In the genomic region with DNA sequence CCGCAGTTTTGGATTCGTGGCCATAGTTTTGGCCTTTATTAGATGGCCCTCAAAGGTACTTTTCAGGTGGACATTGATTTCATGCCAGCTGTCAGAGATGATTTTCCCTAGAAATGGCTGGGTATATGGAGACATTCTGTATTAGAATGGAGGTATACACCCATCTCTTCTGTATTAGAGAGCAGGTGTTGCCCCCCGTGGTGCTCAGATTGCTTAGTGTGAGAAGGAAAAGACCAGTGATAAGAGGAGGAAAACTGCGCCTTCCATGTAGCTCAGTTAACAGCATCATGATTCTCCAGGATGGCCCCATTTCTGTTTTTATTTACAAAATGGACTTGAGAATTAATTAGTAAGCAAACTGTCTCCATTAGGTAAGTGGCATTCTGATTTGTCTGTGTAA, we compare ENCODE assay signal across 15 cellular contexts.
"Had no signal": no experiment of that assay in that cellular context is flagged by ENCODE, and none has a peak within 500 bp of the region (broad histone marks: within the 10 kb centered on the region; RNA-seq: fewer than 3 reads in every experiment).

No MANE protein-coding gene starts in this region.

- ATAC-seq: effector memory CD8-positive, alpha-beta T cell; gastroesophageal sphincter; left ventricle myocardium superior; pancreas had no signal

- H3K27me3 ChIP-seq: gastroesophageal sphincter, neural progenitor cell, pancreas, testis had no signal

- H3K4me3 Mint-ChIP-seq: activated CD4-positive, alpha-beta T cell treated with anti-CD3 and anti-CD28 coated beads, Interleukin-2, amount 10 ng/mL, durations not matched to agents 24 days and 14 days; activated naive CD4-positive, alpha-beta T cell treated with anti-CD3 and anti-CD28 coated beads, Interleukin-2, amount 10 ng/mL, durations not matched to agents 7 days and 5 days; dendritic cell treated with granulocyte-macrophage colony-stimulating factor and Interleukin-4, amounts not matched to agents 40 ng/mL and 50 ng/mL, for 4 days; effector memory CD8-positive, alpha-beta T cell; neural progenitor cell; stimulated activated naive CD8-positive, alpha-beta T cell treated with anti-CD3 and anti-CD28 coated beads, Interleukin-15, Interleukin-2, amounts not matched to agents 100 ng/mL and 50 ng/mL, for 24 hours had no signal

- H3K9me3 ChIP-seq: gastroesophageal sphincter, pancreas, testis had no signal

- H3K4me3 ChIP-seq: gastroesophageal sphincter, neural progenitor cell, pancreas, testis had no signal

- H3K27ac Mint-ChIP-seq: activated CD4-positive, alpha-beta T cell treated with anti-CD3 and anti-CD28 coated beads, Interleukin-2, amount 10 ng/mL, durations not matched to agents 24 days and 14 days; activated naive CD4-positive, alpha-beta T cell treated with anti-CD3 and anti-CD28 coated beads, Interleukin-2, amount 10 ng/mL, durations not matched to agents 7 days and 5 days; activated T-helper 2 cell treated with anti-CD3 and anti-CD28 coated beads, Interferon-gamma antibody, Interleukin-2, Interleukin-4, amounts not matched to agents 10 μg/mL and 5 μg/mL and 100 μg/mL, durations not matched to agents 14 hours and 24 hours and 36 hours; dendritic cell treated with granulocyte-macrophage colony-stimulating factor and Interleukin-4, amounts not matched to agents 40 ng/mL and 50 ng/mL, for 4 days; effector memory CD8-positive, alpha-beta T cell; stimulated activated naive CD8-positive, alpha-beta T cell treated with anti-CD3 and anti-CD28 coated beads, Interleukin-15, Interleukin-2, amounts not matched to agents 100 ng/mL and 50 ng/mL, for 24 hours had no signal

- H3K27me3 Mint-ChIP-seq: activated CD4-positive, alpha-beta T cell treated with anti-CD3 and anti-CD28 coated beads, Interleukin-2, amount 10 ng/mL, durations not matched to agents 24 days and 14 days; activated naive CD4-positive, alpha-beta T cell treated with anti-CD3 and anti-CD28 coated beads, Interleukin-2, amount 10 ng/mL, durations not matched to agents 7 days and 5 days; dendritic cell treated with granulocyte-macrophage colony-stimulating factor and Interleukin-4, amounts not matched to agents 40 ng/mL and 50 ng/mL, for 4 days; stimulated activated naive CD8-positive, alpha-beta T cell treated with anti-CD3 and anti-CD28 coated beads, Interleukin-15, Interleukin-2, amounts not matched to agents 100 ng/mL and 50 ng/mL, for 24 hours had no signal

- H3K27ac ChIP-seq: gastroesophageal sphincter, neural progenitor cell, pancreas, testis, WERI-Rb-1 had no signal

- DNase-seq: activated CD4-positive, alpha-beta T cell treated with anti-CD3 and anti-CD28 coated beads, Interleukin-2, amount 10 ng/mL, durations not matched to agents 24 days and 14 days; activated naive CD4-positive, alpha-beta T cell treated with anti-CD3 and anti-CD28 coated beads, Interleukin-2, amount 10 ng/mL, durations not matched to agents 7 days and 5 days; activated T-cell treated with anti-CD3 and anti-CD28 coated beads for 4 hours; effector memory CD8-positive, alpha-beta T cell; left ventricle myocardium superior; pancreas; retina; stimulated activated CD4-positive, alpha-beta T cell treated with anti-CD3 and anti-CD28 coated beads, Interleukin-4, amount 100 ng/mL, for 24 hours; testis; WERI-Rb-1 had no signal

- H3K9me3 Mint-ChIP-seq: activated CD4-positive, alpha-beta T cell treated with anti-CD3 and anti-CD28 coated beads, Interleukin-2, amount 10 ng/mL, durations not matched to agents 24 days and 14 days; activated naive CD4-positive, alpha-beta T cell treated with anti-CD3 and anti-CD28 coated beads, Interleukin-2, amount 10 ng/mL, durations not matched to agents 7 days and 5 days; activated T-helper 2 cell treated with anti-CD3 and anti-CD28 coated beads, Interferon-gamma antibody, Interleukin-2, Interleukin-4, amounts not matched to agents 10 μg/mL and 5 μg/mL and 100 μg/mL, durations not matched to agents 14 hours and 24 hours and 36 hours; dendritic cell treated with granulocyte-macrophage colony-stimulating factor and Interleukin-4, amounts not matched to agents 40 ng/mL and 50 ng/mL, for 4 days; effector memory CD8-positive, alpha-beta T cell; neural progenitor cell; stimulated activated naive CD8-positive, alpha-beta T cell treated with anti-CD3 and anti-CD28 coated beads, Interleukin-15, Interleukin-2, amounts not matched to agents 100 ng/mL and 50 ng/mL, for 24 hours had no signal

- H3K36me3 Mint-ChIP-seq: activated naive CD4-positive, alpha-beta T cell treated with anti-CD3 and anti-CD28 coated beads, Interleukin-2, amount 10 ng/mL, durations not matched to agents 7 days and 5 days; neural progenitor cell had no signal

- H3K9ac ChIP-seq: neural progenitor cell had no signal

- H3K36me3 ChIP-seq: gastroesophageal sphincter, neural progenitor cell, pancreas, WERI-Rb-1 had no signal
